ENCODE assay signal across 8 cellular contexts in genomic region chr18:63192885-63193349, GRCh38.
DNase-seq lines count a peak whose midpoint lies in the region; ATAC-seq and TF ChIP-seq lines count a peak whose summit lies in the region.

No MANE protein-coding gene starts in this region.

- H3K4me3 Mint-ChIP-seq in activated T-helper 2 cell treated with anti-CD3 and anti-CD28 coated beads, Interferon-gamma antibody, Interleukin-2, Interleukin-4, amounts not matched to agents 10 μg/mL and 5 μg/mL and 100 μg/mL, durations not matched to agents 14 hours and 24 hours and 36 hours (ENCODE audit: low read depth) = no peak overlapping the region

- H3K4me3 ChIP-seq in MG63 = no peak overlapping the region

- DNase-seq in CD1c-positive myeloid dendritic cell (ENCODE audit: extremely low spot score) (peak; percentile 64), cerebellar cortex (ENCODE audit: low spot score) (no peak), MG63 (no peak)
- DNase-seq in activated T-helper 2 cell treated with anti-CD3 and anti-CD28 coated beads, Interferon-gamma antibody, Interleukin-2, Interleukin-4, amounts not matched to agents 10 μg/mL and 5 μg/mL and 100 μg/mL, durations not matched to agents 14 hours and 24 hours and 36 hours (ENCODE audit: low spot score) = no peak
- no peak for DNase-seq in effector CD4-positive, alpha-beta T cell

- H3K9me3 ChIP-seq in MG63 = no peaks in the 10 kb centered on the region

- H3K9me3 Mint-ChIP-seq in activated T-helper 2 cell treated with anti-CD3 and anti-CD28 coated beads, Interferon-gamma antibody, Interleukin-2, Interleukin-4, amounts not matched to agents 10 μg/mL and 5 μg/mL and 100 μg/mL, durations not matched to agents 14 hours and 24 hours and 36 hours = no peaks in the 10 kb centered on the region

- H3K36me3 ChIP-seq in MG63 = no peaks in the 10 kb centered on the region

- peaks cover 33% of the 10 kb centered on the region for H3K36me3 Mint-ChIP-seq in activated T-helper 2 cell treated with anti-CD3 and anti-CD28 coated beads, Interferon-gamma antibody, Interleukin-2, Interleukin-4, amounts not matched to agents 10 μg/mL and 5 μg/mL and 100 μg/mL, durations not matched to agents 14 hours and 24 hours and 36 hours (ENCODE audit: low read depth)

- peak overlapping the region; percentile 18 for H3K27ac Mint-ChIP-seq in activated T-helper 2 cell treated with anti-CD3 and anti-CD28 coated beads, Interferon-gamma antibody, Interleukin-2, Interleukin-4, amounts not matched to agents 10 μg/mL and 5 μg/mL and 100 μg/mL, durations not matched to agents 14 hours and 24 hours and 36 hours

- H3K27me3 Mint-ChIP-seq in activated T-helper 2 cell treated with anti-CD3 and anti-CD28 coated beads, Interferon-gamma antibody, Interleukin-2, Interleukin-4, amounts not matched to agents 10 μg/mL and 5 μg/mL and 100 μg/mL, durations not matched to agents 14 hours and 24 hours and 36 hours (ENCODE audit: low read depth) = no peaks in the 10 kb centered on the region

- no peaks in the 10 kb centered on the region for H3K27me3 ChIP-seq in MG63

- peaks cover 39% of the 10 kb centered on the region for H3K4me1 Mint-ChIP-seq in activated T-helper 2 cell treated with anti-CD3 and anti-CD28 coated beads, Interferon-gamma antibody, Interleukin-2, Interleukin-4, amounts not matched to agents 10 μg/mL and 5 μg/mL and 100 μg/mL, durations not matched to agents 14 hours and 24 hours and 36 hours (ENCODE audit: low read depth)

- intact Hi-C loops in activated T-helper 2 cell treated with anti-CD3 and anti-CD28 coated beads, Interferon-gamma antibody, Interleukin-2, Interleukin-4, amounts not matched to agents 10 μg/mL and 5 μg/mL and 100 μg/mL, durations not matched to agents 14 hours and 24 hours and 36 hours (cut with micrococcal nuclease) = no loop called here

- ATAC-seq in GM19023 (IDR thresholded peaks at IDR 0.05; ENCODE audit: unreplicated experiment) = peak; percentile 58
- ATAC-seq in HG03196 (IDR thresholded peaks at IDR 0.05; ENCODE audit: unreplicated experiment) = peak; percentile 53
- ATAC-seq in SK-N-SH treated with all-trans-retinoic acid at 6 μM for 48 hours = no peak

TF ChIP-seq in SK-N-SH treated with all-trans-retinoic acid at 6 μM for 48 hours, 23 proteins besides CTCF, POLR2A, EP300 and RAD21:
- TF ChIP-seq PPARA (CRISPR knock-in tag; IDR thresholded peaks at IDR 0.05; ENCODE audit: borderline replicate concordance) (no peak), SNAI2 (CRISPR knock-in tag; IDR thresholded peaks at IDR 0.05) (no peak), OSR1 (CRISPR knock-in tag; IDR thresholded peaks at IDR 0.05) (no peak), ARNTL (CRISPR knock-in tag; IDR thresholded peaks at IDR 0.05; ENCODE audit: borderline replicate concordance, low read depth) (no peak), ZC3H10 (CRISPR knock-in tag; IDR thresholded peaks at IDR 0.05) (no peak), ZNF70 (CRISPR knock-in tag; IDR thresholded peaks at IDR 0.05) (no peak), TOX (CRISPR knock-in tag; IDR thresholded peaks at IDR 0.05; ENCODE audit: borderline replicate concordance) (no peak), ZNF8 (CRISPR knock-in tag; IDR thresholded peaks at IDR 0.05) (no peak), BACH2 (CRISPR knock-in tag; IDR thresholded peaks at IDR 0.05; ENCODE audit: borderline replicate concordance) (no peak), POU6F1 (CRISPR knock-in tag; IDR thresholded peaks at IDR 0.05; ENCODE audit: borderline replicate concordance, low read depth) (no peak), ZFP3 (CRISPR knock-in tag; IDR thresholded peaks at IDR 0.05) (no peak)
